ENCODE assay signal across 19 cellular contexts in the genomic region with DNA sequence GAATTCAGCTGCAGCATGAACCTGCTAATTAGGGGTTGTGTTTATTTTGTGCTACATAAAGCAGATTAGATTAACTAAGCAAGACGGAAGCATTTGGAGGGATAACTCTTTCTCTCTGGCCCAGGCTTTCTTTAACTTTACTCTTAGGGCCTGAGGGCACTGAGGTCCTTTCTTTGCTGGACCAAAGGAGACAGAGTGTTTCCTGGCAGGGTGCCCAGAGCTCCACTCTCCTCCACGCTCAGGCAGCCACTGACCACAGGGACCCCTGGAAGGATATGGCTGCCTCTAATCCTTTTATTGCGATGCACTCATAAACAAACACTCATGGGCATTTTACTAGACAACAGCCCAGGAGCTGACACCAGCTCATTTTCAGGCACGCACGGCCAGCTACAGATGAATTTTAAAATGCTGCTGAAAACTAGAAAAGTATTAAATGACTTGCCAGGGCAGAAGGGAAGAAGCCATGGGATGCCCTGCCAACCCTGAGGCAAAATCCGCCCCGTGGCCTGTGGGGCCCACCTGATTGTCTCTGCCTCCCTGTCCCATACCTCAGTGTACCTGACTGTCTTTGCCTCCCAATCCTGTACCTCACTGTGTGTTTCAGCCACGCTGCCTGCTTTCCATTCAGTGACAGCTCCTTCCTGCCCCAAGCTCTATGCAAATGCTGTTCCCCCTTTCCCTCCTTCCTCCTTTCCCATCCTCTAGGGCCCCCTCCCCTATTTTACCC.
DNase-seq lines count a peak whose midpoint lies in the region; ATAC-seq and TF ChIP-seq lines count a peak whose summit lies in the region.
"Had no signal": no experiment of that assay in that cellular context is flagged by ENCODE, and none has a peak within 500 bp of the region (broad histone marks: within the 10 kb centered on the region; RNA-seq: fewer than 3 reads in every experiment).

No MANE protein-coding gene starts in this region.

- H3K4me3 Mint-ChIP-seq in CD4-positive, alpha-beta memory T cell, result no peak overlapping the region
- H3K4me3 Mint-ChIP-seq: activated CD8-positive, alpha-beta T cell treated with anti-CD3 and anti-CD28 coated beads, Interleukin-2, amount 10 ng/mL, durations not matched to agents 7 days and 5 days; activated T-helper 17 cell treated with anti-CD3 and anti-CD28 coated beads, Interleukin-2, amount 50 U/mL, for 72 hours; CD4-positive, alpha-beta T cell; GM23338 had no signal

- WGBS in stomach, 5 donors, result 39 to 65% (median 55%) methylated on average over 8 of the region's 8 CpGs

- no peaks in the 10 kb centered on the region for H3K27me3 ChIP-seq in stomach
- no peaks in the 10 kb centered on the region for H3K27me3 ChIP-seq in CD4-positive, alpha-beta memory T cell (ENCODE audit: insufficient read depth, low read length)
- H3K27me3 ChIP-seq: ascending aorta had no signal

- no peak for TF ChIP-seq CTCF in fibroblast of villous mesenchyme (IDR thresholded peaks at IDR 0.05; ENCODE audit: insufficient read depth, low read depth, low read length)
- TF ChIP-seq CTCF in stomach (IDR thresholded peaks at IDR 0.05), result no peak
- TF ChIP-seq CTCF in GM10248 (IDR thresholded peaks at IDR 0.05; ENCODE audit: control extremely low read depth, extremely low read depth, low read depth, missing control alignments), result no peak

- peaks cover 0 to 23% (median 14%) of the 10 kb centered on the region in 4 donors for H3K4me1 ChIP-seq in stomach
- H3K4me1 ChIP-seq in CD4-positive, alpha-beta memory T cell (ENCODE audit: insufficient read depth, low read length), result no peaks in the 10 kb centered on the region
- H3K4me1 ChIP-seq: ascending aorta had no signal

- H3K4me1 Mint-ChIP-seq in CD4-positive, alpha-beta memory T cell, result no peaks in the 10 kb centered on the region
- H3K4me1 Mint-ChIP-seq: activated T-helper 17 cell treated with anti-CD3 and anti-CD28 coated beads, Interleukin-2, amount 50 U/mL, for 72 hours had no signal

- no peaks in the 10 kb centered on the region for H3K36me3 Mint-ChIP-seq in CD4-positive, alpha-beta memory T cell

- POLR2A ChIA-PET in GM10248 (lab: Yijun Ruan, JAX), result no interaction called here
- POLR2A ChIA-PET in CD4-positive, alpha-beta memory T cell (lab: Charles Lee; ENCODE audit: partially characterized antibody), result no interaction called here

- no peak for TF ChIP-seq POLR2A in stomach (IDR thresholded peaks at IDR 0.05)

- no peak for TF ChIP-seq EP300 in stomach (IDR thresholded peaks at IDR 0.05)

- intact Hi-C loops in stomach (cut with DNase I; ENCODE audit: low total_unique reads), result no loop called here
- intact Hi-C loops in CD4-positive, alpha-beta memory T cell (cut with micrococcal nuclease), result no loop called here

- H3K9me3 ChIP-seq in stomach, result no peaks in the 10 kb centered on the region
- H3K9me3 ChIP-seq in CD4-positive, alpha-beta memory T cell (ENCODE audit: control insufficient read depth in 1 of 2, low read length in 2 of 2), result no peaks in the 10 kb centered on the region
- H3K9me3 ChIP-seq: A549, ascending aorta had no signal

- H3K4me3 ChIP-seq in fibroblast of villous mesenchyme (ENCODE audit: low read depth, low read length) (no peak overlapping the region), stomach (no peak overlapping the region)
- no peak overlapping the region for H3K4me3 ChIP-seq in CD4-positive, alpha-beta memory T cell (ENCODE audit: low read length in 2 of 2)
- H3K4me3 ChIP-seq: A549, ascending aorta, GM23338 had no signal

- no peak overlapping the region for H3K27ac Mint-ChIP-seq in CD4-positive, alpha-beta memory T cell
- H3K27ac Mint-ChIP-seq: activated CD8-positive, alpha-beta T cell treated with anti-CD3 and anti-CD28 coated beads, Interleukin-2, amount 10 ng/mL, durations not matched to agents 7 days and 5 days; activated T-helper 17 cell treated with anti-CD3 and anti-CD28 coated beads, Interleukin-2, amount 50 U/mL, for 72 hours; CD4-positive, alpha-beta T cell; GM23338; progenitor cell of endocrine pancreas had no signal

- no peak overlapping the region for H3K27ac ChIP-seq in stomach
- H3K27ac ChIP-seq in CD4-positive, alpha-beta memory T cell (ENCODE audit: low read depth, low read length), result no peak overlapping the region
- H3K27ac ChIP-seq: A549, ascending aorta, WERI-Rb-1 had no signal

- CTCF ChIA-PET in GM10248 (lab: Yijun Ruan, JAX), result interaction anchor here (0.8 to 1.3 kb wide), 2 partner anchors 10 to 44 kb away, joined by 3 to 4 read pairs; no protein-coding TSS in a partner anchor
- CTCF ChIA-PET in CD4-positive, alpha-beta memory T cell (lab: Charles Lee; ENCODE audit: partially characterized antibody), result interaction anchor here (1.4 kb wide), 1 partner anchor 33 kb away, joined by 3 read pairs; no protein-coding TSS in a partner anchor

- DNase-seq in NCI-H345 (lab: John Stamatoyannopoulos, UW) (peak; percentile 16), NCI-H345 treated with DMSO at 0.1 percent for 48 hours (lab: John Stamatoyannopoulos, UW; ENCODE audit: unreplicated experiment) (no peak), NCI-H748 treated with DMSO at 0.1 percent for 48 hours (lab: John Stamatoyannopoulos, UW) (peak; percentile 27), fibroblast of villous mesenchyme (ENCODE audit: low read depth) (peak; percentile 39), stomach (peak; percentile 56), GM10248 (ENCODE audit: extremely low spot score) (no peak)
- no peak for DNase-seq in CD4-positive, alpha-beta memory T cell
- DNase-seq: activated CD8-positive, alpha-beta T cell treated with anti-CD3 and anti-CD28 coated beads, Interleukin-2, amount 10 ng/mL, durations not matched to agents 7 days and 5 days; CD4-positive, alpha-beta T cell; GDM1; MM.1S; PC-3; WERI-Rb-1 had no signal

- no peak for ATAC-seq in GM18867 (IDR thresholded peaks at IDR 0.05; ENCODE audit: unreplicated experiment)
- ATAC-seq: A549; activated CD8-positive, alpha-beta T cell treated with anti-CD3 and anti-CD28 coated beads, Interleukin-2, amount 10 ng/mL, durations not matched to agents 7 days and 5 days; activated T-helper 17 cell treated with anti-CD3 and anti-CD28 coated beads, Interleukin-2, amount 50 U/mL, for 72 hours; PC-3 had no signal

- no peaks in the 10 kb centered on the region for H3K9me3 Mint-ChIP-seq in CD4-positive, alpha-beta memory T cell
- H3K9me3 Mint-ChIP-seq: activated T-helper 17 cell treated with anti-CD3 and anti-CD28 coated beads, Interleukin-2, amount 50 U/mL, for 72 hours; CD4-positive, alpha-beta T cell; GM23338 had no signal

- no peaks in the 10 kb centered on the region for H3K36me3 ChIP-seq in stomach
- H3K36me3 ChIP-seq in CD4-positive, alpha-beta memory T cell (ENCODE audit: insufficient read depth, low read length), result no peaks in the 10 kb centered on the region
- H3K36me3 ChIP-seq: ascending aorta, WERI-Rb-1 had no signal

- H3K27me3 Mint-ChIP-seq in CD4-positive, alpha-beta memory T cell, result peaks cover 1 to 3% of the 10 kb centered on the region in 2 donors

Comparison
In these comparisons a context has a peak if more than half of its experiments do, and no peak if none do; other contexts are left out.
1. DNase-seq: peak in NCI-H345 (single experiment), NCI-H748 treated with DMSO at 0.1 percent for 48 hours (single experiment), fibroblast of villous mesenchyme (single experiment) and stomach (single experiment); none in NCI-H345 treated with DMSO at 0.1 percent for 48 hours (single experiment), GM10248 (single experiment) and CD4-positive, alpha-beta memory T cell (0 of 5).